In genomic region chr19:40365613-40366401, GRCh38 we compare ENCODE assay signal across 1 cellular context.
TF ChIP-seq lines count a peak whose summit lies in the region.

No MANE protein-coding gene starts in this region.

TF ChIP-seq in endothelial cell of umbilical vein, 7 proteins besides CTCF, POLR2A, EP300 and RAD21:
- TF ChIP-seq POLR2AphosphoS5 (IDR thresholded peaks at IDR 0.05; ENCODE audit: insufficient read depth, low read depth, low read length) (peak; percentile 71), MAX (IDR thresholded peaks at IDR 0.05; ENCODE audit: insufficient read depth, insufficient read length) (no peak)
